2 cellular contexts compared by ENCODE assay signal in genomic region chr7:2151235-2151634, GRCh38.
TF ChIP-seq lines count a peak whose summit lies in the region.

No MANE protein-coding gene starts in this region.

TF ChIP-seq in IMR-90, 13 proteins besides CTCF, POLR2A, EP300 and RAD21 (continued from another document):
- TF ChIP-seq, protein P1, sequence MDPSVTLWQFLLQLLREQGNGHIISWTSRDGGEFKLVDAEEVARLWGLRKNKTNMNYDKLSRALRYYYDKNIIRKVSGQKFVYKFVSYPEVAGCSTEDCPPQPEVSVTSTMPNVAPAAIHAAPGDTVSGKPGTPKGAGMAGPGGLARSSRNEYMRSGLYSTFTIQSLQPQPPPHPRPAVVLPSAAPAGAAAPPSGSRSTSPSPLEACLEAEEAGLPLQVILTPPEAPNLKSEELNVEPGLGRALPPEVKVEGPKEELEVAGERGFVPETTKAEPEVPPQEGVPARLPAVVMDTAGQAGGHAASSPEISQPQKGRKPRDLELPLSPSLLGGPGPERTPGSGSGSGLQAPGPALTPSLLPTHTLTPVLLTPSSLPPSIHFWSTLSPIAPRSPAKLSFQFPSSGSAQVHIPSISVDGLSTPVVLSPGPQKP (IDR thresholded peaks at IDR 0.05; ENCODE audit: borderline replicate concordance, low read depth, low read length): no peak
- TF ChIP-seq BHLHE40 (IDR thresholded peaks at IDR 0.05; ENCODE audit: low read depth, low read length): no peak
- no peak for TF ChIP-seq SMC3 (IDR thresholded peaks at IDR 0.05; ENCODE audit: low read depth, low read length)
- no peak for TF ChIP-seq CHD1 (IDR thresholded peaks at IDR 0.05; ENCODE audit: low read depth, low read length)
- TF ChIP-seq MXI1 (IDR thresholded peaks at IDR 0.05; ENCODE audit: borderline replicate concordance, low read depth, low read length): no peak
- TF ChIP-seq FOS (IDR thresholded peaks at IDR 0.05; ENCODE audit: low read depth, low read length): no peak
- TF ChIP-seq USF2 (IDR thresholded peaks at IDR 0.05; ENCODE audit: low read depth, low read length): no peak

TF ChIP-seq in WTC11, 78 proteins besides CTCF, POLR2A, EP300 and RAD21 (continued from another document):
- no peak for TF ChIP-seq NFE2L1 (CRISPR knock-in tag; IDR thresholded peaks at IDR 0.05)
- TF ChIP-seq NFATC4 (CRISPR knock-in tag; IDR thresholded peaks at IDR 0.05): no peak
TF ChIP-seq in WTC11: peak in this region for 0.
